23 cellular contexts compared by ENCODE assay signal in genomic region chr19:40685016-40685526, GRCh38.
"Had no signal": no experiment of that assay in that cellular context is flagged by ENCODE, and none has a peak within 500 bp of the region (broad histone marks: within the 10 kb centered on the region; RNA-seq: fewer than 3 reads in every experiment).

No MANE protein-coding gene starts in this region.

- H3K27ac Mint-ChIP-seq: activated CD4-positive, alpha-beta T cell treated with anti-CD3 and anti-CD28 coated beads, Interleukin-2, amount 10 ng/mL, durations not matched to agents 24 days and 14 days; activated CD8-positive, alpha-beta memory T cell treated with anti-CD3 and anti-CD28 coated beads, Interleukin-2, amount 10 ng/mL, durations not matched to agents 7 days and 5 days; activated CD8-positive, alpha-beta T cell treated with anti-CD3 and anti-CD28 coated beads for 36 hours; activated T-helper 1 cell treated with anti-CD3 and anti-CD28 coated beads, Interleukin-12 subunit alpha, Interleukin-12 subunit beta, Interleukin-2, Interleukin-4 antibody, amounts not matched to agents 30 ng/mL and 10 ng/mL and 1 ng/mL, durations not matched to agents 14 hours and 24 hours and 36 hours; mesothelial cell of epicardium; natural killer cell treated with Interleukin-12 subunit alpha and Interleukin-12 subunit beta and Interleukin-15 and Interleukin-18, amount 100 ng/mL, for 72 hours; stimulated activated naive CD8-positive, alpha-beta T cell treated with anti-CD3 and anti-CD28 coated beads, Interleukin-15, Interleukin-2, amounts not matched to agents 100 ng/mL and 50 ng/mL, for 24 hours had no signal

- H3K9me3 Mint-ChIP-seq: activated CD4-positive, alpha-beta T cell treated with anti-CD3 and anti-CD28 coated beads, Interleukin-2, amount 10 ng/mL, durations not matched to agents 24 days and 14 days; activated CD8-positive, alpha-beta T cell treated with anti-CD3 and anti-CD28 coated beads for 36 hours; activated T-helper 1 cell treated with anti-CD3 and anti-CD28 coated beads, Interleukin-12 subunit alpha, Interleukin-12 subunit beta, Interleukin-2, Interleukin-4 antibody, amounts not matched to agents 30 ng/mL and 10 ng/mL and 1 ng/mL, durations not matched to agents 14 hours and 24 hours and 36 hours; central memory CD8-positive, alpha-beta T cell; effector memory CD8-positive, alpha-beta T cell; mesothelial cell of epicardium; natural killer cell treated with Interleukin-12 subunit alpha and Interleukin-12 subunit beta and Interleukin-15 and Interleukin-18, amount 100 ng/mL, for 72 hours; stimulated activated naive CD8-positive, alpha-beta T cell treated with anti-CD3 and anti-CD28 coated beads, Interleukin-15, Interleukin-2, amounts not matched to agents 100 ng/mL and 50 ng/mL, for 24 hours had no signal

- H3K4me3 Mint-ChIP-seq: activated CD4-positive, alpha-beta T cell treated with anti-CD3 and anti-CD28 coated beads, Interleukin-2, amount 10 ng/mL, durations not matched to agents 24 days and 14 days; activated CD8-positive, alpha-beta memory T cell treated with anti-CD3 and anti-CD28 coated beads, Interleukin-2, amount 10 ng/mL, durations not matched to agents 7 days and 5 days; activated CD8-positive, alpha-beta T cell treated with anti-CD3 and anti-CD28 coated beads for 36 hours; activated T-helper 1 cell treated with anti-CD3 and anti-CD28 coated beads, Interleukin-12 subunit alpha, Interleukin-12 subunit beta, Interleukin-2, Interleukin-4 antibody, amounts not matched to agents 30 ng/mL and 10 ng/mL and 1 ng/mL, durations not matched to agents 14 hours and 24 hours and 36 hours; central memory CD8-positive, alpha-beta T cell; effector memory CD8-positive, alpha-beta T cell; mesothelial cell of epicardium; natural killer cell treated with Interleukin-12 subunit alpha and Interleukin-12 subunit beta and Interleukin-15 and Interleukin-18, amount 100 ng/mL, for 72 hours; stimulated activated naive CD8-positive, alpha-beta T cell treated with anti-CD3 and anti-CD28 coated beads, Interleukin-15, Interleukin-2, amounts not matched to agents 100 ng/mL and 50 ng/mL, for 24 hours had no signal

- ATAC-seq: activated CD4-positive, CD25-positive, alpha-beta regulatory T cell treated with anti-CD3 and anti-CD28 coated beads, Interleukin-2, amount 50 U/mL, for 24 hours; activated CD8-positive, alpha-beta memory T cell treated with anti-CD3 and anti-CD28 coated beads, Interleukin-2, amount 10 ng/mL, durations not matched to agents 7 days and 5 days; activated CD8-positive, alpha-beta T cell treated with anti-CD3 and anti-CD28 coated beads for 36 hours; effector memory CD8-positive, alpha-beta T cell; gastroesophageal sphincter; natural killer cell treated with Interleukin-12 subunit alpha and Interleukin-12 subunit beta and Interleukin-15 and Interleukin-18, amount 100 ng/mL, for 72 hours; right lobe of liver had no signal

- H3K4me3 ChIP-seq: gastroesophageal sphincter, left ventricle myocardium inferior, right lobe of liver, skin epidermis, thyroid gland had no signal

- H3K27ac ChIP-seq: gastroesophageal sphincter, left ventricle myocardium inferior, right lobe of liver, thyroid gland had no signal

- H3K4me1 ChIP-seq: right lobe of liver had no signal

- H3K27me3 Mint-ChIP-seq: activated CD4-positive, alpha-beta T cell treated with anti-CD3 and anti-CD28 coated beads, Interleukin-2, amount 10 ng/mL, durations not matched to agents 24 days and 14 days; activated CD8-positive, alpha-beta memory T cell treated with anti-CD3 and anti-CD28 coated beads, Interleukin-2, amount 10 ng/mL, durations not matched to agents 7 days and 5 days; activated CD8-positive, alpha-beta T cell treated with anti-CD3 and anti-CD28 coated beads for 36 hours; central memory CD8-positive, alpha-beta T cell; effector memory CD8-positive, alpha-beta T cell; natural killer cell treated with Interleukin-12 subunit alpha and Interleukin-12 subunit beta and Interleukin-15 and Interleukin-18, amount 100 ng/mL, for 72 hours; stimulated activated naive CD8-positive, alpha-beta T cell treated with anti-CD3 and anti-CD28 coated beads, Interleukin-15, Interleukin-2, amounts not matched to agents 100 ng/mL and 50 ng/mL, for 24 hours had no signal

- H3K4me1 Mint-ChIP-seq: activated CD4-positive, alpha-beta T cell treated with anti-CD3 and anti-CD28 coated beads, Interleukin-2, amount 10 ng/mL, durations not matched to agents 24 days and 14 days; activated CD8-positive, alpha-beta memory T cell treated with anti-CD3 and anti-CD28 coated beads, Interleukin-2, amount 10 ng/mL, durations not matched to agents 7 days and 5 days; central memory CD8-positive, alpha-beta T cell; mesothelial cell of epicardium had no signal

- H3K27me3 ChIP-seq: gastroesophageal sphincter, right lobe of liver, thyroid gland had no signal

- DNase-seq: activated CD4-positive, alpha-beta T cell treated with anti-CD3 and anti-CD28 coated beads, Interleukin-2, amount 10 ng/mL, durations not matched to agents 24 days and 14 days; activated CD8-positive, alpha-beta memory T cell treated with anti-CD3 and anti-CD28 coated beads, Interleukin-2, amount 10 ng/mL, durations not matched to agents 7 days and 5 days; activated CD8-positive, alpha-beta T cell treated with anti-CD3 and anti-CD28 coated beads for 36 hours; activated gamma-delta T cell; activated naive CD4-positive, alpha-beta T cell treated with anti-CD3 and anti-CD28 coated beads, Interleukin-2, amount 50 U/mL, for 16 hours; activated T-cell treated with anti-CD3 and anti-CD28 coated beads for 4 hours; aorta; effector memory CD8-positive, alpha-beta T cell; kidney glomerular epithelial cell; left ventricle myocardium inferior; nucleus accumbens; right lobe of liver; stimulated activated CD4-positive, alpha-beta T cell treated with anti-CD3 and anti-CD28 coated beads, Interleukin-1b, Interleukin-23, amount 100 ng/mL, for 48 hours; substantia nigra; thyroid gland had no signal

- H3K9me3 ChIP-seq: gastroesophageal sphincter, left ventricle myocardium inferior, right lobe of liver, thyroid gland had no signal
